In the genomic region with DNA sequence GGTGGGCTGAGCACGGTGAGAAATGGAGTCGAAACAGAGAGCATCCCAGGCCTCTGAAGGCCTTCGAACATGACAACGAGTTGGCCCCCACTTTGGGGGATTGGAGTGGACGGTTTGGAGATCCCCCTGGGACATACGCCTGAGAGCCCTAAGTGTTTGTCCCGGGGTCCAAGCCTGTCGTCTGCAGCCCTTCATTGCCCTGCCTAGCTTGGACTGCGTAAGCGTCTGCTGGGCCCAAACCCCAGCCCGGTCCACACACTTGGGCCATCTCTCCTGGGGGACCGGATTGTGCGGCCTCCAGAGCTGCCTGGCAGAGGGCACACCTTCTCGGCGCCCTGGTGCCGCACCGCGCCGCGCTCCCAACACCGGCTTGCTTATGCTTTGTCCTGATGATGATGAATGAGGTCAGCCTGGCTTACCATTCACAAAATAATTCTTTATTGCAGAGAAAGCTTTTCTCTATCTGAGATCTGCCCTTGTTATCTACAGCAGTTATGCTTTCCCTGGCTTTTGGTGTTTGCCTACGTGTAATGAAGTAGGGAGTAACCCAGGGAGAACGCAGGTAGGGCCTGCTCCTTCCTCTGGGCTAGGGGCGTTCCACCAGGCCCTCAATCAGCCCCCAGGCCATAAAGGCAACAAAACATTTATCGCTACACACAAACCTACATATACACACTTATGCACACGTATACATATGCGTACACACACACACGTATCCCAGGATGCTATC, we compare ENCODE assay signal across 10 cellular contexts.
DNase-seq lines count a peak whose midpoint lies in the region; ATAC-seq and TF ChIP-seq lines count a peak whose summit lies in the region.
"Had no signal": no experiment of that assay in that cellular context is flagged by ENCODE, and none has a peak within 500 bp of the region (broad histone marks: within the 10 kb centered on the region; RNA-seq: fewer than 3 reads in every experiment).

No MANE protein-coding gene starts in this region.

- H3K27me3 ChIP-seq in adrenal gland (no peaks in the 10 kb centered on the region), left ventricle myocardium inferior (ENCODE audit: low read depth) (no peaks in the 10 kb centered on the region)

- POLR2A ChIA-PET in activated CD4-positive, alpha-beta memory T cell treated with anti-CD3 and anti-CD28 coated beads for 36 hours (lab: Charles Lee), result no interaction called here

- H3K36me3 ChIP-seq in adrenal gland (replicated peaks in 1 of 2) (no peaks in the 10 kb centered on the region), left ventricle myocardium inferior (no peaks in the 10 kb centered on the region)

- H3K27ac Mint-ChIP-seq in activated CD4-positive, alpha-beta memory T cell treated with anti-CD3 and anti-CD28 coated beads for 36 hours, result no peak overlapping the region

- H3K9me3 ChIP-seq in adrenal gland (replicated peaks in 1 of 3), result no peaks in the 10 kb centered on the region
- H3K9me3 ChIP-seq in left ventricle myocardium inferior (replicated peaks), result no peaks in the 10 kb centered on the region

- no peak overlapping the region for H3K4me3 Mint-ChIP-seq in activated CD4-positive, alpha-beta memory T cell treated with anti-CD3 and anti-CD28 coated beads for 36 hours

- peaks cover 35 to 60% of the 10 kb centered on the region in 2 donors for H3K4me1 ChIP-seq in adrenal gland (replicated peaks in 1 of 2)
- H3K4me1 ChIP-seq in left ventricle myocardium inferior, result peaks cover 95% of the 10 kb centered on the region

- no peaks in the 10 kb centered on the region for H3K36me3 Mint-ChIP-seq in activated CD4-positive, alpha-beta memory T cell treated with anti-CD3 and anti-CD28 coated beads for 36 hours

- no peak for TF ChIP-seq POLR2A in adrenal gland (IDR thresholded peaks at IDR 0.05)

- no peaks in the 10 kb centered on the region for H3K9me3 Mint-ChIP-seq in activated CD4-positive, alpha-beta memory T cell treated with anti-CD3 and anti-CD28 coated beads for 36 hours

- TF ChIP-seq CTCF in adrenal gland (IDR thresholded peaks at IDR 0.05) (no peak), left ventricle myocardium inferior (IDR thresholded peaks at IDR 0.05; ENCODE audit: borderline replicate concordance) (no peak)

- peaks cover 35% of the 10 kb centered on the region for H3K4me1 Mint-ChIP-seq in activated CD4-positive, alpha-beta memory T cell treated with anti-CD3 and anti-CD28 coated beads for 36 hours (ENCODE audit: low read depth)

- no peak for ATAC-seq in HG03097 (IDR thresholded peaks at IDR 0.05; ENCODE audit: low FRiP score, unreplicated experiment)

- WGBS in adrenal gland, 4 donors, result 87 to 92% (median 92%) methylated on average over 19 to 28 of the region's 28 CpGs

- intact Hi-C loops in adrenal gland (cut with DNase I), result no loop called here
- intact Hi-C loops in left ventricle myocardium inferior (cut with micrococcal nuclease), result no loop called here
- intact Hi-C loops in activated CD4-positive, alpha-beta memory T cell treated with anti-CD3 and anti-CD28 coated beads for 36 hours (cut with micrococcal nuclease), result no loop called here

- DNase-seq in HT-29 (ENCODE audit: low spot score) (peak; percentile 66), adrenal gland (peak in 4 of 7 donors; percentile 7 to 50 (median 16)), left ventricle myocardium inferior (peak; percentile 19), substantia nigra (lab: John Stamatoyannopoulos, UW) (no peak), MV-4-11 (lab: John Stamatoyannopoulos, UW) (no peak), iPS-NIHi7 (ENCODE audit: extremely low spot score) (no peak)
- DNase-seq in activated CD4-positive, alpha-beta memory T cell treated with anti-CD3 and anti-CD28 coated beads for 36 hours, result no peak
- DNase-seq: NCI-H1930, T1000 had no signal

- CTCF ChIA-PET in activated CD4-positive, alpha-beta memory T cell treated with anti-CD3 and anti-CD28 coated beads for 36 hours (lab: Charles Lee), result interaction anchor here (1.1 kb wide), 1 partner anchor 52 kb away, joined by 3 read pairs; no protein-coding TSS in a partner anchor

- H3K27ac ChIP-seq in adrenal gland (peak overlapping the region in 2 of 5 donors; percentile 64 to 98), left ventricle myocardium inferior (replicated peaks) (peak overlapping the region; percentile 100), substantia nigra (ENCODE audit: low read depth, low read length, poor library complexity, severe bottlenecking) (peak overlapping the region; percentile 99)

- H3K4me3 ChIP-seq in adrenal gland, result no peak overlapping the region
- H3K4me3 ChIP-seq in left ventricle myocardium inferior, result peak overlapping the region; percentile 89

- H3K27me3 Mint-ChIP-seq in activated CD4-positive, alpha-beta memory T cell treated with anti-CD3 and anti-CD28 coated beads for 36 hours, result no peaks in the 10 kb centered on the region

Comparison
In these comparisons a context has a peak if more than half of its experiments do, and no peak if none do; other contexts are left out.
1. DNase-seq: peak in HT-29 (single experiment), adrenal gland (4 of 7) and left ventricle myocardium inferior (single experiment); none in substantia nigra (0 of 49), activated CD4-positive, alpha-beta memory T cell treated with anti-CD3 and anti-CD28 coated beads for 36 hours (single experiment), MV-4-11 (single experiment) and iPS-NIHi7 (single experiment).